In the genomic region with DNA sequence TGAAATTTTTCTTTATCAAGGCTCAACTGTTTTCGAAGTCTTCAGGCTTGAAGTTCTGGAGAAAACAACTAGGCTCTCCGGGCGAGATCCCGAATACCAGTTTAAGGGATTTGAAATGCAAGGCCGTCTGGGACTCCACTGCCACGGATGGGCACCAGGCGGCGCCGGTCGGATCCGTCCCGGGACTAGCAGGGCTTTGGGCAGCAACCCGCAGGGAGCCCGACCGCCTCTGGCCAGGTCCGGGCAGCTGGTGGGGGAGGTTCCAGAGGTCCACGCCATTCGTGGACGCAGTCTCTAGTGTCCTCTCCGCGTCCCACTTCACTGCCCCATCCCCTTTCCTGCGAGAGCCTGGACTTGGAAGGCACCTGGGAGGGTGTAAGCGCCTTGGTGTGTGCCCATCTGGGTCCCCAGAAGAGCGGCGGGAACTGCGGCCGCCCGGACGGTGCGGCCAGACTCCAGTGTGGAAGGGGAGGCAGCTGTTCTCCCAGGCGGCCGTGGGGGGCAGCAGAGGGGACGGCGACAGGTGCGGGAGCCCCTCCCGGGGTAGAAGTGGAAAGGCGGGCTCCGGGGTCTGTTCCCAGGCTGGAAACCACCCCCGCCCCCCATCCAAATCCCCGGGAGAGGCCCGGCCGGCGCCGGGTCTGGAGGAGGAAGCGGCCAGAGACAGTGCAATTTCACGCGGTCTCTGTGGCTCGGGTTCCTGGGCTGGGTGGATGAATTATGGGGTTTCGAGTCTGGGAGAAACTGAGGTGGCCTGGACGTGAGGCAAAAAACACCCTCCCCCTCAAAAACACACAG, we compare ENCODE assay signal across 8 cellular contexts. TPM values are rescaled to one million over a fixed set of nuclear protein-coding genes. Genes with fewer than 3 reads are reported as not detected.
DNase-seq lines count a peak whose midpoint lies in the region; ATAC-seq and TF ChIP-seq lines count a peak whose summit lies in the region.

No MANE protein-coding gene starts in this region.

- 1% methylated on average over 16 to 50 of the region's 50 CpGs for WGBS in testis, 2 donors

- no peak for TF ChIP-seq POLR2A in testis (IDR thresholded peaks at IDR 0.05)

- no peaks in the 10 kb centered on the region; the same call in 1 of the 2 replicates for H3K9me3 ChIP-seq in AG04450 (ENCODE audit: control insufficient read depth, insufficient read depth, low read length)
- no peaks in the 10 kb centered on the region for H3K9me3 ChIP-seq in neural cell (ENCODE audit: low read length)
- H3K9me3 ChIP-seq in testis: no peaks in the 10 kb centered on the region

- peaks cover 37% of the 10 kb centered on the region for H3K27me3 ChIP-seq in AG04450 (ENCODE audit: control insufficient read depth, insufficient read depth, low read length)
- peaks cover 43% of the 10 kb centered on the region for H3K27me3 ChIP-seq in neural cell (ENCODE audit: insufficient read depth, low read depth, low read length)
- H3K27me3 ChIP-seq in testis: no peaks in the 10 kb centered on the region

- intact Hi-C loops in activated naive CD4-positive, alpha-beta T cell treated with anti-CD3 and anti-CD28 coated beads for 36 hours (cut with micrococcal nuclease): loop anchor here (1.0 kb wide), 2 partner anchors 25 to 39 kb away; a partner anchor contains a TSS
- intact Hi-C loops in testis (cut with DNase I; ENCODE audit: low total_unique reads): no loop called here

- H3K4me3 ChIP-seq in AG04450 (ENCODE audit: low read depth, low read length): peak overlapping the region; percentile 69
- peak overlapping the region; percentile 70 for H3K4me3 ChIP-seq in neural cell (ENCODE audit: low read length)
- H3K4me3 ChIP-seq in testis: peak overlapping the region; percentile 39 to 42

- no peak overlapping the region for H3K27ac Mint-ChIP-seq in activated naive CD4-positive, alpha-beta T cell treated with anti-CD3 and anti-CD28 coated beads for 36 hours

- POLR2A ChIA-PET in AG04450 (lab: Yijun Ruan, JAX): interaction anchor here (0.5 to 3.6 kb wide), 2 partner anchors 25 to 566 kb away, joined by 3 to 19 read pairs; a partner anchor contains a TSS

- TF ChIP-seq CTCF in AG04450 (IDR thresholded peaks at IDR 0.05; ENCODE audit: low read depth, low read length): peak; percentile 80
- TF ChIP-seq CTCF in neural cell (IDR thresholded peaks at IDR 0.05; ENCODE audit: poor library complexity, severe bottlenecking): peak; percentile 73
- peak; percentile 31 to 69 (median 61) for TF ChIP-seq CTCF in testis (IDR thresholded peaks at IDR 0.05)

- H3K27me3 Mint-ChIP-seq in activated naive CD4-positive, alpha-beta T cell treated with anti-CD3 and anti-CD28 coated beads for 36 hours (ENCODE audit: low read depth): peaks cover 17% of the 10 kb centered on the region

- ATAC-seq in GM18867 (IDR thresholded peaks at IDR 0.05; ENCODE audit: unreplicated experiment): peak; percentile 61

- H3K9me2 ChIP-seq in neural cell (ENCODE audit: insufficient read depth, low read length): no peaks in the 10 kb centered on the region

- no peaks in the 10 kb centered on the region for H4K20me1 ChIP-seq in neural cell (ENCODE audit: insufficient read depth)

- H3K9ac ChIP-seq in neural cell (ENCODE audit: low read length): peak overlapping the region; percentile 47

- H3K27ac ChIP-seq in AG04450 (ENCODE audit: low read depth, low read length) (no peak overlapping the region), neural cell (ENCODE audit: low read length) (no peak overlapping the region), testis (no peak overlapping the region)

- H3K9me3 Mint-ChIP-seq in activated naive CD4-positive, alpha-beta T cell treated with anti-CD3 and anti-CD28 coated beads for 36 hours: no peaks in the 10 kb centered on the region

- peaks cover 12% of the 10 kb centered on the region for H3K4me1 Mint-ChIP-seq in activated naive CD4-positive, alpha-beta T cell treated with anti-CD3 and anti-CD28 coated beads for 36 hours (ENCODE audit: low read depth)

- peaks cover 7% of the 10 kb centered on the region for H3K4me1 ChIP-seq in testis

- DNase-seq in AG04450 (ENCODE audit: low read depth, low spot score) (peak; percentile 44), HuH-7 (ENCODE audit: low spot score) (peak; percentile 92), SHP77 (lab: John Stamatoyannopoulos, UW) (peak; percentile 66 to 73), foreskin melanocyte (peak; percentile 87), testis (peak; percentile 76)
- peak; percentile 70 for DNase-seq in activated naive CD4-positive, alpha-beta T cell treated with anti-CD3 and anti-CD28 coated beads for 36 hours

- H3K79me2 ChIP-seq in neural cell (replicated peaks; ENCODE audit: insufficient read depth, low read length): no peaks in the 10 kb centered on the region

- H3K36me3 ChIP-seq in neural cell (ENCODE audit: insufficient read depth, low read length) (no peaks in the 10 kb centered on the region), testis (ENCODE audit: low read depth, missing control alignments) (no peaks in the 10 kb centered on the region)

- CTCF ChIA-PET in AG04450 (lab: Charles Lee): interaction anchor here (0.9 to 2.2 kb wide), 8 partner anchors 11 to 341 kb away, joined by 3 to 7 read pairs (median 4); a partner anchor contains a TSS
- CTCF ChIA-PET in activated naive CD4-positive, alpha-beta T cell treated with anti-CD3 and anti-CD28 coated beads for 36 hours (lab: Charles Lee): interaction anchor here (0.8 to 1.0 kb wide), 3 partner anchors 10 to 32 kb away, joined by 3 to 4 read pairs (median 4); a partner anchor contains a TSS

- peak overlapping the region; percentile 80 for H3K4me2 ChIP-seq in neural cell (ENCODE audit: low read length)

- no peaks in the 10 kb centered on the region for H3K36me3 Mint-ChIP-seq in activated naive CD4-positive, alpha-beta T cell treated with anti-CD3 and anti-CD28 coated beads for 36 hours (ENCODE audit: low read depth)

- H3K4me3 Mint-ChIP-seq in activated naive CD4-positive, alpha-beta T cell treated with anti-CD3 and anti-CD28 coated beads for 36 hours: peak overlapping the region; percentile 76

- TF ChIP-seq RAD21 in neural cell (conservative IDR thresholded peaks at IDR 0.05): no peak

- no peak overlapping the region for H2AFZ ChIP-seq in neural cell (ENCODE audit: low read depth, low read length)

- TF ChIP-seq EP300 in neural cell (conservative IDR thresholded peaks at IDR 0.05; ENCODE audit: poor library complexity, severe bottlenecking): no peak

- H3F3A ChIP-seq in neural cell (ENCODE audit: insufficient read depth, low read length, poor library complexity, severe bottlenecking): no peaks in the 10 kb centered on the region

TF ChIP-seq in neural cell, 6 proteins besides CTCF, POLR2A, EP300 and RAD21:
- no peak for TF ChIP-seq EZH2 (IDR thresholded peaks at IDR 0.05; ENCODE audit: borderline replicate concordance, insufficient read depth, low read length, poor library complexity, severe bottlenecking)
- peak; percentile 23 for TF ChIP-seq SMC3 (conservative IDR thresholded peaks at IDR 0.05; ENCODE audit: poor library complexity)
- TF ChIP-seq MXI1 (conservative IDR thresholded peaks at IDR 0.05; ENCODE audit: poor library complexity, severe bottlenecking): no peak
- TF ChIP-seq POLR2AphosphoS5 (IDR thresholded peaks at IDR 0.05): no peak

RNA-seq across cellular contexts. Expression of a gene that starts 0.8 kb away (rescaled TPM):
- polyA plus RNA-seq in AG04450 (2011; rRNA removed) (1.7 and 2.1 TPM in 2 replicates), neural cell (0.58 and 0.78 TPM in 2 replicates), testis (ENCODE audit: insufficient read depth, low read depth, low replicate concordance) (6.1 TPM)
- 1.7 and 2.7 TPM in 2 replicates for polyA minus RNA-seq in AG04450 (2011; rRNA and poly(A)+ RNA removed)
- 1 to 10 TPM; 1.0 to 1.9 TPM for total RNA-seq in activated naive CD4-positive, alpha-beta T cell treated with anti-CD3 and anti-CD28 coated beads for 36 hours
- polyA minus RNA-seq in neural cell: 0.23 and 0.24 TPM in 2 replicates
- total RNA-seq in testis: 1 to 10 TPM; 3.3 to 9.8 TPM

RNA-seq across cellular contexts. Expression of a gene that starts 25.2 kb away (rescaled TPM):
- polyA plus RNA-seq in AG04450 (2011; rRNA removed) (169 and 223 TPM in 2 replicates), neural cell (109 and 115 TPM in 2 replicates), testis (ENCODE audit: insufficient read depth, low read depth, low replicate concordance) (190 TPM)
- 69.1 and 79.9 TPM in 2 replicates for polyA minus RNA-seq in AG04450 (2011; rRNA and poly(A)+ RNA removed)
- total RNA-seq in activated naive CD4-positive, alpha-beta T cell treated with anti-CD3 and anti-CD28 coated beads for 36 hours: 100 to 1,000 TPM; 398 to 411 TPM
- polyA minus RNA-seq in neural cell: 77.4 and 113 TPM in 2 replicates
- 10 to 100 TPM; 61.0 to 81.4 TPM for total RNA-seq in testis

RNA-seq across cellular contexts. Expression of a gene that starts 37.3 kb away (rescaled TPM):
- polyA plus RNA-seq in AG04450 (2011; rRNA removed): 7,461 and 7,686 TPM in 2 replicates
- polyA minus RNA-seq in AG04450 (2011; rRNA and poly(A)+ RNA removed): 1,161 and 1,303 TPM in 2 replicates
- total RNA-seq in activated naive CD4-positive, alpha-beta T cell treated with anti-CD3 and anti-CD28 coated beads for 36 hours: 1,000 to 10,000 TPM; 5,971 to 6,299 TPM
- polyA plus RNA-seq in neural cell: 1,970 and 2,186 TPM in 2 replicates
- 503 and 510 TPM in 2 replicates for polyA minus RNA-seq in neural cell
- 1,000 to 10,000 TPM; 1,066 to 1,985 TPM for total RNA-seq in testis
- polyA plus RNA-seq in testis (ENCODE audit: insufficient read depth, low read depth, low replicate concordance): 2,323 TPM

RNA-seq across cellular contexts. Expression of a gene that starts 37.4 kb away (rescaled TPM):
- 348 and 382 TPM in 2 replicates for polyA plus RNA-seq in AG04450 (2011; rRNA removed)
- 332 and 336 TPM in 2 replicates for polyA minus RNA-seq in AG04450 (2011; rRNA and poly(A)+ RNA removed)
- 10 to 100 TPM; 31.0 to 37.3 TPM for total RNA-seq in activated naive CD4-positive, alpha-beta T cell treated with anti-CD3 and anti-CD28 coated beads for 36 hours
- polyA plus RNA-seq in neural cell: 598 and 686 TPM in 2 replicates
- 160 and 206 TPM in 2 replicates for polyA minus RNA-seq in neural cell
- 100 to 1,000 TPM; 395 to 568 TPM for total RNA-seq in testis
- polyA plus RNA-seq in testis (ENCODE audit: insufficient read depth, low read depth, low replicate concordance): 197 TPM

RNA-seq across cellular contexts. Expression of a gene that starts 38.9 kb away (rescaled TPM):
- polyA plus RNA-seq in AG04450 (2011; rRNA removed): 1.5 and 1.9 TPM in 2 replicates
- 6.9 and 8.0 TPM in 2 replicates for polyA minus RNA-seq in AG04450 (2011; rRNA and poly(A)+ RNA removed)
- 1 to 10 TPM; 6.4 to 6.6 TPM for total RNA-seq in activated naive CD4-positive, alpha-beta T cell treated with anti-CD3 and anti-CD28 coated beads for 36 hours
- 6.7 and 11.3 TPM in 2 replicates for polyA plus RNA-seq in neural cell
- 18.8 and 25.1 TPM in 2 replicates for polyA minus RNA-seq in neural cell
- total RNA-seq in testis: 10 to 100 TPM; 16.2 to 20.6 TPM
- polyA plus RNA-seq in testis (ENCODE audit: insufficient read depth, low read depth, low replicate concordance): 12.4 TPM
